In the genomic region with DNA sequence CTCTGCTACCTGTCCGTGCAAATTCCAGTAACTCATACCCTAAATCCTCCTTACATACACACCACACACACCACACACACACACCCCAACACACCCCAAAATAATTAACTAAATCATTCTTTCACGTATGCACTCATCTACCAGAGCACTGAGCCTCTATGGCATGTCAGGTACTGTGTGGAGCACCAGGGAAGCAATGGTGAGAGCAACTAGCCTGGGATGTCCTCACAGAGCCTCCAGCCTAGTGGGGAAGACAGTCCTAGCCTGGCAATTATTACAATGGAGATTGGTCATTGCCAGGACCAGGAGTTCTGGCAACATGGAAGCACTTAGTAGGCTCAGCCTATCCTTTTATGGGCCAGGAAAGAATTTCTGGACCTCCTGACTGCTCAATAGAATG, we compare ENCODE assay signal across 18 cellular contexts.
"Had no signal": no experiment of that assay in that cellular context is flagged by ENCODE, and none has a peak within 500 bp of the region (broad histone marks: within the 10 kb centered on the region; RNA-seq: fewer than 3 reads in every experiment).

No MANE protein-coding gene starts in this region.

- H3K27me3 Mint-ChIP-seq: activated CD4-positive, alpha-beta T cell treated with anti-CD3 and anti-CD28 coated beads for 36 hours had no signal

- H3K4me1 Mint-ChIP-seq: WTC11 had no signal

- H3K9me3 ChIP-seq: esophagus muscularis mucosa, mucosa of descending colon, pancreas, thyroid gland had no signal

- H3K4me3 Mint-ChIP-seq: activated CD4-positive, alpha-beta T cell treated with anti-CD3 and anti-CD28 coated beads for 36 hours; activated CD8-positive, alpha-beta T cell treated with anti-CD3 and anti-CD28 coated beads, Interleukin-2, amount 10 ng/mL, durations not matched to agents 7 days and 5 days; naive B cell; stimulated activated naive B cell treated with anti-CD40 and anti-IgM and Interleukin-4, amounts not matched to agents 10 μg/mL and 1 μg/mL and 100 μg/mL, for 72 hours; T-helper 2 cell treated with Interferon-gamma antibody and Interleukin-4, amounts not matched to agents 5 μg/mL and 100 μg/mL, for 36 hours; WTC11 had no signal

- H3K4me2 ChIP-seq: smooth muscle cell had no signal

- H3K9me3 Mint-ChIP-seq: naive B cell; T-helper 2 cell treated with Interferon-gamma antibody and Interleukin-4, amounts not matched to agents 5 μg/mL and 100 μg/mL, for 36 hours had no signal

- H3K27ac Mint-ChIP-seq: activated CD8-positive, alpha-beta T cell treated with anti-CD3 and anti-CD28 coated beads, Interleukin-2, amount 10 ng/mL, durations not matched to agents 7 days and 5 days; naive B cell; stimulated activated naive B cell treated with anti-CD40 and anti-IgM and Interleukin-4, amounts not matched to agents 10 μg/mL and 1 μg/mL and 100 μg/mL, for 72 hours; T-helper 2 cell treated with Interferon-gamma antibody and Interleukin-4, amounts not matched to agents 5 μg/mL and 100 μg/mL, for 36 hours; WTC11 had no signal

- ATAC-seq: activated CD4-positive, alpha-beta T cell treated with anti-CD3 and anti-CD28 coated beads for 36 hours; activated CD8-positive, alpha-beta T cell treated with anti-CD3 and anti-CD28 coated beads, Interleukin-2, amount 10 ng/mL, durations not matched to agents 7 days and 5 days; left ventricle myocardium superior; mucosa of descending colon; pancreas; sciatic nerve; stimulated activated naive B cell treated with anti-CD40 and anti-IgM and Interleukin-4, amounts not matched to agents 10 μg/mL and 1 μg/mL and 100 μg/mL, for 72 hours had no signal

- H3K36me3 Mint-ChIP-seq: naive B cell; stimulated activated naive B cell treated with anti-CD40 and anti-IgM and Interleukin-4, amounts not matched to agents 10 μg/mL and 1 μg/mL and 100 μg/mL, for 72 hours; WTC11 had no signal

- H3K36me3 ChIP-seq: esophagus muscularis mucosa, pancreas, thyroid gland had no signal

- FAIRE-seq: pancreas, urothelium cell line had no signal

- H3K27ac ChIP-seq: esophagus muscularis mucosa, pancreas, thyroid gland had no signal

- H3K4me3 ChIP-seq: coronary artery, esophagus muscularis mucosa, mucosa of descending colon, pancreas, smooth muscle cell, thyroid gland had no signal

- DNase-seq: activated CD8-positive, alpha-beta memory T cell treated with anti-CD3 and anti-CD28 coated beads, Interleukin-2, amount 50 U/mL, for 4 hours; activated CD8-positive, alpha-beta T cell treated with anti-CD3 and anti-CD28 coated beads, Interleukin-2, amount 10 ng/mL, durations not matched to agents 7 days and 5 days; aorta; effector CD4-positive, alpha-beta T cell; left ventricle myocardium superior; mucosa of descending colon; naive B cell; pancreas; stimulated activated naive B cell treated with anti-CD40 and anti-IgM and Interleukin-4, amounts not matched to agents 10 μg/mL and 1 μg/mL and 100 μg/mL, for 72 hours; thyroid gland had no signal

- H3K27me3 ChIP-seq: esophagus muscularis mucosa, pancreas, thyroid gland had no signal
